8 cellular contexts compared by ENCODE assay signal in genomic region chr22:45671783-45672563, GRCh38. TPM values are rescaled to one million over a fixed set of nuclear protein-coding genes. Genes with fewer than 3 reads are reported as not detected.
DNase-seq lines count a peak whose midpoint lies in the region; ATAC-seq and TF ChIP-seq lines count a peak whose summit lies in the region.

Gene ATXN10, plus strand, starts transcription at chr22:45671834. Its CDS starts 230 bp downstream, at chr22:45672064.

- H3K4me3 ChIP-seq in HUES48 (ENCODE audit: low read depth, low read length) (peak within 1 kb of the TSS; percentile 98), PC-9 (peak within 1 kb of the TSS; percentile 69), esophagus squamous epithelium (peak within 1 kb of the TSS; percentile 66 to 86 (median 81)), muscle layer of duodenum (ENCODE audit: low read depth in 1 of 2, low read length in 2 of 2) (peak within 1 kb of the TSS; percentile 75 to 85)

- peak; percentile 81 for DNase-seq in AG20443 (ENCODE audit: low spot score)
- DNase-seq in PC-9: peak; percentile 53 to 58
- peak; percentile 66 for DNase-seq in activated T-cell treated with anti-CD3 and anti-CD28 coated beads, Interleukin-2, amount 50 U/mL, for 4 hours
- no peak for DNase-seq in esophagus squamous epithelium (lab: John Stamatoyannopoulos, UW)
- DNase-seq in stimulated activated CD8-positive, alpha-beta memory T cell treated with anti-CD3 and anti-CD28 coated beads, Interleukin-7, amount 100 ng/mL, for 1 hour (ENCODE audit: low read depth in 2 of 2): peak; percentile 16 to 41

- H3K4me1 ChIP-seq in HUES48 (ENCODE audit: control insufficient read depth, insufficient read depth, low read length) (peaks cover 9% of the 10 kb centered on the region; the same call in 1 of the 2 replicates), PC-9 (replicated peaks; ENCODE audit: insufficient read depth) (peaks cover 51% of the 10 kb centered on the region), esophagus squamous epithelium (peaks cover 18 to 40% (median 19%) of the 10 kb centered on the region in 3 donors), muscle layer of duodenum (ENCODE audit: control insufficient read depth in 1 of 2, insufficient read depth in 2 of 2, low read length in 2 of 2) (peaks cover 12 to 24% of the 10 kb centered on the region in 2 donors)

- peak within 1 kb of the TSS; percentile 88 for H2AFZ ChIP-seq in PC-9

- TF ChIP-seq CTCF in PC-9 (conservative IDR thresholded peaks at IDR 0.05): no peak
- TF ChIP-seq CTCF in esophagus squamous epithelium (IDR thresholded peaks at IDR 0.05): no peak

- TF ChIP-seq POLR2A in esophagus squamous epithelium (IDR thresholded peaks at IDR 0.05): peak in 2 of 4 donors; percentile 23 to 43

- CTCF ChIA-PET in PC-9 (lab: Charles Lee): interaction anchor here (0.6 to 0.7 kb wide), 3 partner anchors 12 to 680 kb away, joined by 4 to 12 read pairs (median 7); no protein-coding TSS in a partner anchor

- intact Hi-C loops in PC-9 (cut with micrococcal nuclease; ENCODE audit: unreplicated experiment): no loop called here
- intact Hi-C loops in esophagus squamous epithelium (cut with DNase I): no loop called here

- peaks cover 7% of the 10 kb centered on the region for H3K36me3 Mint-ChIP-seq in activated T-cell treated with anti-CD3 and anti-CD28 coated beads, Interleukin-2, amount 50 U/mL, for 4 hours (ENCODE audit: insufficient read depth)

- no peaks in the 10 kb centered on the region for H3K9me3 Mint-ChIP-seq in activated T-cell treated with anti-CD3 and anti-CD28 coated beads, Interleukin-2, amount 50 U/mL, for 4 hours

- peaks cover 11% of the 10 kb centered on the region; the same call in 1 of the 2 replicates for H3K36me3 ChIP-seq in HUES48 (ENCODE audit: control insufficient read depth, insufficient read depth, low read length)
- peaks cover 19% of the 10 kb centered on the region for H3K36me3 ChIP-seq in PC-9 (ENCODE audit: low read depth)
- H3K36me3 ChIP-seq in esophagus squamous epithelium: peaks cover 0 to 10% (median 0%) of the 10 kb centered on the region in 3 donors
- no peaks in the 10 kb centered on the region for H3K36me3 ChIP-seq in muscle layer of duodenum (ENCODE audit: control insufficient read depth in 1 of 2, insufficient read depth in 2 of 2, low read length in 2 of 2)

- 0% methylated on average over 1 to 3 of the region's 89 CpGs for WGBS in esophagus squamous epithelium, 2 donors

- peaks cover 23% of the 10 kb centered on the region; the same call in 1 of the 2 replicates for H3F3A ChIP-seq in PC-9 (ENCODE audit: insufficient read depth, low read depth)

- H4K20me1 ChIP-seq in PC-9 (ENCODE audit: insufficient read depth): no peaks in the 10 kb centered on the region

- peak; percentile 67 for ATAC-seq in GM19324 (IDR thresholded peaks at IDR 0.05; ENCODE audit: low FRiP score, unreplicated experiment)
- ATAC-seq in activated T-cell treated with anti-CD3 and anti-CD28 coated beads, Interleukin-2, amount 50 U/mL, for 4 hours: peak; percentile 81 to 83

- POLR2A ChIA-PET in PC-9 (lab: Charles Lee; ENCODE audit: unreplicated experiment): interaction anchor here (0.5 to 1.2 kb wide), 8 partner anchors 9 to 1747 kb away, joined by 3 to 18 read pairs (median 6); no protein-coding TSS in a partner anchor

- H3K4me2 ChIP-seq in PC-9: peak within 1 kb of the TSS; percentile 96

- BruUV-seq in PC-9 (replicated peaks; lab: Mats Ljungman, UMichigan): no TSS peak

- H3K79me2 ChIP-seq in PC-9 (ENCODE audit: low read depth): peaks cover 49% of the 10 kb centered on the region

- H3K27ac ChIP-seq in HUES48 (ENCODE audit: low read depth, low read length) (peak within 1 kb of the TSS; percentile 89), PC-9 (peak within 1 kb of the TSS; percentile 73), esophagus squamous epithelium (peak within 1 kb of the TSS; percentile 83 to 90 (median 86)), muscle layer of duodenum (ENCODE audit: low read length) (peak within 1 kb of the TSS; percentile 23)

- peaks cover 6% of the 10 kb centered on the region for H3K27me3 Mint-ChIP-seq in activated T-cell treated with anti-CD3 and anti-CD28 coated beads, Interleukin-2, amount 50 U/mL, for 4 hours (ENCODE audit: low read depth)

- H3K27me3 ChIP-seq in HUES48 (ENCODE audit: control insufficient read depth, insufficient read depth, low read length) (no peaks in the 10 kb centered on the region), PC-9 (ENCODE audit: insufficient read depth, low read depth) (no peaks in the 10 kb centered on the region), esophagus squamous epithelium (no peaks in the 10 kb centered on the region), muscle layer of duodenum (ENCODE audit: low read depth, low read length) (no peaks in the 10 kb centered on the region)

- peak within 1 kb of the TSS; percentile 93 for H3K9ac ChIP-seq in HUES48 (ENCODE audit: low read depth, low read length)

- H3K4me1 Mint-ChIP-seq in activated T-cell treated with anti-CD3 and anti-CD28 coated beads, Interleukin-2, amount 50 U/mL, for 4 hours (ENCODE audit: low read depth): peaks cover 36% of the 10 kb centered on the region

- H3K4me3 Mint-ChIP-seq in activated T-cell treated with anti-CD3 and anti-CD28 coated beads, Interleukin-2, amount 50 U/mL, for 4 hours: peak within 1 kb of the TSS; percentile 93

- H3K9me2 ChIP-seq in PC-9 (ENCODE audit: insufficient read depth): no peaks in the 10 kb centered on the region

- no peaks in the 10 kb centered on the region for H3K9me3 ChIP-seq in HUES48 (ENCODE audit: control insufficient read depth, insufficient read depth, low read length)
- H3K9me3 ChIP-seq in PC-9 (ENCODE audit: insufficient read depth, low read depth): peaks cover 4% of the 10 kb centered on the region; the same call in 1 of the 2 replicates
- H3K9me3 ChIP-seq in esophagus squamous epithelium: no peaks in the 10 kb centered on the region
- H3K9me3 ChIP-seq in muscle layer of duodenum (ENCODE audit: control insufficient read depth in 1 of 2, low read length in 2 of 2): no peaks in the 10 kb centered on the region

RNA-seq across cellular contexts. Expression of gene ATXN10, which starts in this region (rescaled TPM):
- 275 and 303 TPM in 2 replicates for total RNA-seq in PC-9 (2021)
- total RNA-seq in activated T-cell treated with anti-CD3 and anti-CD28 coated beads, Interleukin-2, amount 50 U/mL, for 4 hours: 10 to 100 TPM; 88.1 to 97.9 (median 90.5) TPM
- 100 to 1,000 TPM in 1 of 4 donors, 10 to 100 TPM in 3; 79.0 to 152 (median 88.3) TPM for total RNA-seq in esophagus squamous epithelium

Comparison
In these comparisons a context has a peak if more than half of its experiments do, and no peak if none do; other contexts are left out.
1. H3K27ac ChIP-seq: peak in every context shown above with its lines; median percentile 89 in HUES48; 86 in esophagus squamous epithelium; 73 in PC-9; 23 in muscle layer of duodenum.